Comparison of ENCODE assay signal across 2 cellular contexts in the genomic region with DNA sequence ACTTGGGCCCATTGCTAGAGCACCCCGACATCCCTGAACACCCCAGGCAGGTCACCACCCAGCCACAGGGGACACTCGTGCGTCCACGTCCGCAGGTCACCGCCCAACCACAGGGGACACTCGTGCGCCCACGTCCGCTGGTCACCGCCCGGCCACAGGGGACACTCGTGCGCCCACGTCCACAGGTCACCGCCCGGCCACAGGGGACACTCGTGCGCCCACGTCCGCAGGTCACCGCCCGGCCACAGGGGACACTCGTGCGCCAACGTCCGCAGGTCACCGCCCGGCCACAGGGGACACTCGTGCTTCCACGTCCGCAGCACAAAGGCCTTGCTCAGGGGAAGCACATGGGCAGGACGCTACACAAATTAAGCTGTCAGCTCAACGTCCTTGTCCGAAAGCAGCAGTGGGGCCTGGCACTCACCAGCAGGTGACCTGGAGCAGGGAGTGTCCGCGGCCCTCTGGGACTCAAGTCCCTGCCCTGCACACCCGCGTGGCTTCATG.
TF ChIP-seq lines count a peak whose summit lies in the region.

No MANE protein-coding gene starts in this region.

TF ChIP-seq in HCT116, 20 proteins besides CTCF, POLR2A, EP300 and RAD21:
- no peak for TF ChIP-seq SRF (IDR thresholded peaks at IDR 0.05; ENCODE audit: low read depth)

TF ChIP-seq in K562, 482 proteins besides CTCF, POLR2A, EP300 and RAD21 (continues in another document):
- TF ChIP-seq ZNF347 (CRISPR knock-in tag; IDR thresholded peaks at IDR 0.05; ENCODE audit: low read depth) = no peak
- 0 out of 2 replicates have a peak, but pooled peaks have one; percentile 6 for TF ChIP-seq MEF2A (IDR thresholded peaks at IDR 0.05; ENCODE audit: control insufficient read depth, low read depth, low read length)
- TF ChIP-seq ESRRB (CRISPR knock-in tag; IDR thresholded peaks at IDR 0.05; ENCODE audit: borderline replicate concordance) = no peak
- TF ChIP-seq ZNF76 (CRISPR knock-in tag; IDR thresholded peaks at IDR 0.05; ENCODE audit: borderline replicate concordance) = no peak
- TF ChIP-seq, protein P1, sequence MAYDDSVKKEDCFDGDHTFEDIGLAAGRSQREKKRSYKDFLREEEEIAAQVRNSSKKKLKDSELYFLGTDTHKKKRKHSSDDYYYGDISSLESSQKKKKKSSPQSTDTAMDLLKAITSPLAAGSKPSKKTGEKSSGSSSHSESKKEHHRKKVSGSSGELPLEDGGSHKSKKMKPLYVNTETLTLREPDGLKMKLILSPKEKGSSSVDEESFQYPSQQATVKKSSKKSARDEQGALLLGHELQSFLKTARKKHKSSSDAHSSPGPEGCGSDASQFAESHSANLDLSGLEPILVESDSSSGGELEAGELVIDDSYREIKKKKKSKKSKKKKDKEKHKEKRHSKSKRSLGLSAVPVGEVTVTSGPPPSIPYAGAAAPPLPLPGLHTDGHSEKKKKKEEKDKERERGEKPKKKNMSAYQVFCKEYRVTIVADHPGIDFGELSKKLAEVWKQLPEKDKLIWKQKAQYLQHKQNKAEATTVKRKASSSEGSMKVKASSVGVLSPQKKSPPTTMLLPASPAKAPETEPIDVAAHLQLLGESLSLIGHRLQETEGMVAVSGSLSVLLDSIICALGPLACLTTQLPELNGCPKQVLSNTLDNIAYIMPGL (CRISPR knock-in tag; IDR thresholded peaks at IDR 0.05) = 0 out of 2 replicates have a peak, but pooled peaks have one; percentile 26
- TF ChIP-seq, protein P2, sequence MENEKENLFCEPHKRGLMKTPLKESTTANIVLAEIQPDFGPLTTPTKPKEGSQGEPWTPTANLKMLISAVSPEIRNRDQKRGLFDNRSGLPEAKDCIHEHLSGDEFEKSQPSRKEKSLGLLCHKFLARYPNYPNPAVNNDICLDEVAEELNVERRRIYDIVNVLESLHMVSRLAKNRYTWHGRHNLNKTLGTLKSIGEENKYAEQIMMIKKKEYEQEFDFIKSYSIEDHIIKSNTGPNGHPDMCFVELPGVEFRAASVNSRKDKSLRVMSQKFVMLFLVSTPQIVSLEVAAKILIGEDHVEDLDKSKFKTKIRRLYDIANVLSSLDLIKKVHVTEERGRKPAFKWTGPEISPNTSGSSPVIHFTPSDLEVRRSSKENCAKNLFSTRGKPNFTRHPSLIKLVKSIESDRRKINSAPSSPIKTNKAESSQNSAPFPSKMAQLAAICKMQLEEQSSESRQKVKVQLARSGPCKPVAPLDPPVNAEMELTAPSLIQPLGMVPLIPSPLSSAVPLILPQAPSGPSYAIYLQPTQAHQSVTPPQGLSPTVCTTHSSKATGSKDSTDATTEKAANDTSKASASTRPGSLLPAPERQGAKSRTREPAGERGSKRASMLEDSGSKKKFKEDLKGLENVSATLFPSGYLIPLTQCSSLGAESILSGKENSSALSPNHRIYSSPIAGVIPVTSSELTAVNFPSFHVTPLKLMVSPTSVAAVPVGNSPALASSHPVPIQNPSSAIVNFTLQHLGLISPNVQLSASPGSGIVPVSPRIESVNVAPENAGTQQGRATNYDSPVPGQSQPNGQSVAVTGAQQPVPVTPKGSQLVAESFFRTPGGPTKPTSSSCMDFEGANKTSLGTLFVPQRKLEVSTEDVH (IDR thresholded peaks at IDR 0.05; ENCODE audit: low read depth, partially characterized antibody) = no peak
- TF ChIP-seq ZFX (CRISPR knock-in tag; IDR thresholded peaks at IDR 0.05) = peak; percentile 42
- no peak for TF ChIP-seq ZZZ3 (IDR thresholded peaks at IDR 0.05)
- no peak for TF ChIP-seq CEBPB (tag; IDR thresholded peaks at IDR 0.05)
- TF ChIP-seq SMAD4 (CRISPR knock-in tag; conservative IDR thresholded peaks at IDR 0.05) = no peak
- no peak for TF ChIP-seq PCBP2 (IDR thresholded peaks at IDR 0.05; ENCODE audit: low read depth, low read length, poor library complexity, severe bottlenecking)
- TF ChIP-seq TAF9B (IDR thresholded peaks at IDR 0.05; ENCODE audit: partially characterized antibody) = no peak
- peak; percentile 56 for TF ChIP-seq FIP1L1 (IDR thresholded peaks at IDR 0.05; ENCODE audit: low read depth, low read length, poor library complexity, severe bottlenecking)
- TF ChIP-seq ZNF778 (CRISPR knock-in tag; IDR thresholded peaks at IDR 0.05) = no peak
- TF ChIP-seq ZBTB17 (CRISPR knock-in tag; IDR thresholded peaks at IDR 0.05) = no peak
- peak in 1 of 2 experiments; percentile 24; a peak in 1 of 4 replicates for TF ChIP-seq RCOR1 (IDR thresholded peaks at IDR 0.05; ENCODE audit: borderline replicate concordance in 1 of 2, low read depth in 2 of 2, low read length in 2 of 2)
- TF ChIP-seq, protein P3, sequence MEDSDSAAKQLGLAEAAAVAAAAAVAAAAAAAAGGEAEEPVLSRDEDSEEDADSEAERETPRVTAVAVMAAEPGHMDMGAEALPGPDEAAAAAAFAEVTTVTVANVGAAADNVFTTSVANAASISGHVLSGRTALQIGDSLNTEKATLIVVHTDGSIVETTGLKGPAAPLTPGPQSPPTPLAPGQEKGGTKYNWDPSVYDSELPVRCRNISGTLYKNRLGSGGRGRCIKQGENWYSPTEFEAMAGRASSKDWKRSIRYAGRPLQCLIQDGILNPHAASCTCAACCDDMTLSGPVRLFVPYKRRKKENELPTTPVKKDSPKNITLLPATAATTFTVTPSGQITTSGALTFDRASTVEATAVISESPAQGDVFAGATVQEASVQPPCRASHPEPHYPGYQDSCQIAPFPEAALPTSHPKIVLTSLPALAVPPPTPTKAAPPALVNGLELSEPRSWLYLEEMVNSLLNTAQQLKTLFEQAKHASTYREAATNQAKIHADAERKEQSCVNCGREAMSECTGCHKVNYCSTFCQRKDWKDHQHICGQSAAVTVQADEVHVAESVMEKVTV (CRISPR knock-in tag; IDR thresholded peaks at IDR 0.05) = no peak
- TF ChIP-seq JUN (IDR thresholded peaks at IDR 0.05; ENCODE audit: borderline replicate concordance, low read depth, low read length) = peak; percentile 22; the same call in 1 of the 2 replicates
- TF ChIP-seq JUN (CRISPR knock-in tag; IDR thresholded peaks at IDR 0.05; ENCODE audit: borderline replicate concordance) = no peak
- no peak for TF ChIP-seq ZNF184 (CRISPR knock-in tag; IDR thresholded peaks at IDR 0.05)
- no peak for TF ChIP-seq RBM17 (IDR thresholded peaks at IDR 0.05; ENCODE audit: borderline replicate concordance, low read depth, low read length)
- TF ChIP-seq RBFOX2 (IDR thresholded peaks at IDR 0.05; ENCODE audit: low read depth, low read length) = 0 out of 2 replicates have a peak, but pooled peaks have one; percentile 28
- TF ChIP-seq ZNF41 (CRISPR knock-in tag; conservative IDR thresholded peaks at IDR 0.05) = no peak
- no peak for TF ChIP-seq FOXK1 (CRISPR knock-in tag; IDR thresholded peaks at IDR 0.05; ENCODE audit: borderline replicate concordance)
- TF ChIP-seq NCOA2 (IDR thresholded peaks at IDR 0.05; ENCODE audit: partially characterized antibody in 2 of 2) = no peak
- TF ChIP-seq, protein P4, sequence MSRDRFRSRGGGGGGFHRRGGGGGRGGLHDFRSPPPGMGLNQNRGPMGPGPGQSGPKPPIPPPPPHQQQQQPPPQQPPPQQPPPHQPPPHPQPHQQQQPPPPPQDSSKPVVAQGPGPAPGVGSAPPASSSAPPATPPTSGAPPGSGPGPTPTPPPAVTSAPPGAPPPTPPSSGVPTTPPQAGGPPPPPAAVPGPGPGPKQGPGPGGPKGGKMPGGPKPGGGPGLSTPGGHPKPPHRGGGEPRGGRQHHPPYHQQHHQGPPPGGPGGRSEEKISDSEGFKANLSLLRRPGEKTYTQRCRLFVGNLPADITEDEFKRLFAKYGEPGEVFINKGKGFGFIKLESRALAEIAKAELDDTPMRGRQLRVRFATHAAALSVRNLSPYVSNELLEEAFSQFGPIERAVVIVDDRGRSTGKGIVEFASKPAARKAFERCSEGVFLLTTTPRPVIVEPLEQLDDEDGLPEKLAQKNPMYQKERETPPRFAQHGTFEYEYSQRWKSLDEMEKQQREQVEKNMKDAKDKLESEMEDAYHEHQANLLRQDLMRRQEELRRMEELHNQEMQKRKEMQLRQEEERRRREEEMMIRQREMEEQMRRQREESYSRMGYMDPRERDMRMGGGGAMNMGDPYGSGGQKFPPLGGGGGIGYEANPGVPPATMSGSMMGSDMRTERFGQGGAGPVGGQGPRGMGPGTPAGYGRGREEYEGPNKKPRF (IDR thresholded peaks at IDR 0.05; ENCODE audit: low read depth, low read length) = no peak
- no peak for TF ChIP-seq NFXL1 (CRISPR knock-in tag; IDR thresholded peaks at IDR 0.05)
- TF ChIP-seq, protein P5, sequence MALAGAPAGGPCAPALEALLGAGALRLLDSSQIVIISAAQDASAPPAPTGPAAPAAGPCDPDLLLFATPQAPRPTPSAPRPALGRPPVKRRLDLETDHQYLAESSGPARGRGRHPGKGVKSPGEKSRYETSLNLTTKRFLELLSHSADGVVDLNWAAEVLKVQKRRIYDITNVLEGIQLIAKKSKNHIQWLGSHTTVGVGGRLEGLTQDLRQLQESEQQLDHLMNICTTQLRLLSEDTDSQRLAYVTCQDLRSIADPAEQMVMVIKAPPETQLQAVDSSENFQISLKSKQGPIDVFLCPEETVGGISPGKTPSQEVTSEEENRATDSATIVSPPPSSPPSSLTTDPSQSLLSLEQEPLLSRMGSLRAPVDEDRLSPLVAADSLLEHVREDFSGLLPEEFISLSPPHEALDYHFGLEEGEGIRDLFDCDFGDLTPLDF (CRISPR knock-in tag; IDR thresholded peaks at IDR 0.05) = no peak
- TF ChIP-seq SMARCA4 (IDR thresholded peaks at IDR 0.05) = no peak
- no peak for TF ChIP-seq BCOR (IDR thresholded peaks at IDR 0.05)
- TF ChIP-seq, protein P6, sequence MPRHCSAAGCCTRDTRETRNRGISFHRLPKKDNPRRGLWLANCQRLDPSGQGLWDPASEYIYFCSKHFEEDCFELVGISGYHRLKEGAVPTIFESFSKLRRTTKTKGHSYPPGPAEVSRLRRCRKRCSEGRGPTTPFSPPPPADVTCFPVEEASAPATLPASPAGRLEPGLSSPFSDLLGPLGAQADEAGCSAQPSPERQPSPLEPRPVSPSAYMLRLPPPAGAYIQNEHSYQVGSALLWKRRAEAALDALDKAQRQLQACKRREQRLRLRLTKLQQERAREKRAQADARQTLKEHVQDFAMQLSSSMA (CRISPR knock-in tag; IDR thresholded peaks at IDR 0.05) = no peak
- no peak for TF ChIP-seq SLC30A9 (CRISPR knock-in tag; IDR thresholded peaks at IDR 0.05)
- TF ChIP-seq, protein P7, sequence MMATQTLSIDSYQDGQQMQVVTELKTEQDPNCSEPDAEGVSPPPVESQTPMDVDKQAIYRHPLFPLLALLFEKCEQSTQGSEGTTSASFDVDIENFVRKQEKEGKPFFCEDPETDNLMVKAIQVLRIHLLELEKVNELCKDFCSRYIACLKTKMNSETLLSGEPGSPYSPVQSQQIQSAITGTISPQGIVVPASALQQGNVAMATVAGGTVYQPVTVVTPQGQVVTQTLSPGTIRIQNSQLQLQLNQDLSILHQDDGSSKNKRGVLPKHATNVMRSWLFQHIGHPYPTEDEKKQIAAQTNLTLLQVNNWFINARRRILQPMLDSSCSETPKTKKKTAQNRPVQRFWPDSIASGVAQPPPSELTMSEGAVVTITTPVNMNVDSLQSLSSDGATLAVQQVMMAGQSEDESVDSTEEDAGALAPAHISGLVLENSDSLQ (IDR thresholded peaks at IDR 0.05) = peak; percentile 5; the same call in 1 of the 2 replicates
- 0 out of 4 replicates have a peak, but pooled peaks of 1 of the 2 experiments have one; percentile 41 for TF ChIP-seq TEAD1 (CRISPR knock-in tag; IDR thresholded peaks at IDR 0.05)
- TF ChIP-seq ZNF436 (CRISPR knock-in tag; IDR thresholded peaks at IDR 0.05) = no peak
- TF ChIP-seq FOS (IDR thresholded peaks at IDR 0.05; ENCODE audit: extremely low read depth, insufficient read length) = no peak
- TF ChIP-seq ZNF253 (CRISPR knock-in tag; conservative IDR thresholded peaks at IDR 0.05) = no peak
- 0 out of 4 replicates have a peak, but pooled peaks of 1 of the 2 experiments have one; percentile 69 for TF ChIP-seq FOXA3 (CRISPR knock-in tag; conservative IDR thresholded peaks at IDR 0.05 in 1 of 2, IDR thresholded peaks at IDR 0.05 in 1 of 2)
- TF ChIP-seq TBP (optimal IDR thresholded peaks at IDR 0.05; ENCODE audit: low read depth, low read length) = no peak
- TF ChIP-seq, protein P8, sequence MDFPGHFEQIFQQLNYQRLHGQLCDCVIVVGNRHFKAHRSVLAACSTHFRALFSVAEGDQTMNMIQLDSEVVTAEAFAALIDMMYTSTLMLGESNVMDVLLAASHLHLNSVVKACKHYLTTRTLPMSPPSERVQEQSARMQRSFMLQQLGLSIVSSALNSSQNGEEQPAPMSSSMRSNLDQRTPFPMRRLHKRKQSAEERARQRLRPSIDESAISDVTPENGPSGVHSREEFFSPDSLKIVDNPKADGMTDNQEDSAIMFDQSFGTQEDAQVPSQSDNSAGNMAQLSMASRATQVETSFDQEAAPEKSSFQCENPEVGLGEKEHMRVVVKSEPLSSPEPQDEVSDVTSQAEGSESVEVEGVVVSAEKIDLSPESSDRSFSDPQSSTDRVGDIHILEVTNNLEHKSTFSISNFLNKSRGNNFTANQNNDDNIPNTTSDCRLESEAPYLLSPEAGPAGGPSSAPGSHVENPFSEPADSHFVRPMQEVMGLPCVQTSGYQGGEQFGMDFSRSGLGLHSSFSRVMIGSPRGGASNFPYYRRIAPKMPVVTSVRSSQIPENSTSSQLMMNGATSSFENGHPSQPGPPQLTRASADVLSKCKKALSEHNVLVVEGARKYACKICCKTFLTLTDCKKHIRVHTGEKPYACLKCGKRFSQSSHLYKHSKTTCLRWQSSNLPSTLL (IDR thresholded peaks at IDR 0.05) = no peak
- TF ChIP-seq TCF7 (IDR thresholded peaks at IDR 0.05; ENCODE audit: borderline replicate concordance) = no peak
- peak; percentile 85 for TF ChIP-seq GABPB1 (CRISPR knock-in tag; IDR thresholded peaks at IDR 0.05)
- TF ChIP-seq, protein P9, sequence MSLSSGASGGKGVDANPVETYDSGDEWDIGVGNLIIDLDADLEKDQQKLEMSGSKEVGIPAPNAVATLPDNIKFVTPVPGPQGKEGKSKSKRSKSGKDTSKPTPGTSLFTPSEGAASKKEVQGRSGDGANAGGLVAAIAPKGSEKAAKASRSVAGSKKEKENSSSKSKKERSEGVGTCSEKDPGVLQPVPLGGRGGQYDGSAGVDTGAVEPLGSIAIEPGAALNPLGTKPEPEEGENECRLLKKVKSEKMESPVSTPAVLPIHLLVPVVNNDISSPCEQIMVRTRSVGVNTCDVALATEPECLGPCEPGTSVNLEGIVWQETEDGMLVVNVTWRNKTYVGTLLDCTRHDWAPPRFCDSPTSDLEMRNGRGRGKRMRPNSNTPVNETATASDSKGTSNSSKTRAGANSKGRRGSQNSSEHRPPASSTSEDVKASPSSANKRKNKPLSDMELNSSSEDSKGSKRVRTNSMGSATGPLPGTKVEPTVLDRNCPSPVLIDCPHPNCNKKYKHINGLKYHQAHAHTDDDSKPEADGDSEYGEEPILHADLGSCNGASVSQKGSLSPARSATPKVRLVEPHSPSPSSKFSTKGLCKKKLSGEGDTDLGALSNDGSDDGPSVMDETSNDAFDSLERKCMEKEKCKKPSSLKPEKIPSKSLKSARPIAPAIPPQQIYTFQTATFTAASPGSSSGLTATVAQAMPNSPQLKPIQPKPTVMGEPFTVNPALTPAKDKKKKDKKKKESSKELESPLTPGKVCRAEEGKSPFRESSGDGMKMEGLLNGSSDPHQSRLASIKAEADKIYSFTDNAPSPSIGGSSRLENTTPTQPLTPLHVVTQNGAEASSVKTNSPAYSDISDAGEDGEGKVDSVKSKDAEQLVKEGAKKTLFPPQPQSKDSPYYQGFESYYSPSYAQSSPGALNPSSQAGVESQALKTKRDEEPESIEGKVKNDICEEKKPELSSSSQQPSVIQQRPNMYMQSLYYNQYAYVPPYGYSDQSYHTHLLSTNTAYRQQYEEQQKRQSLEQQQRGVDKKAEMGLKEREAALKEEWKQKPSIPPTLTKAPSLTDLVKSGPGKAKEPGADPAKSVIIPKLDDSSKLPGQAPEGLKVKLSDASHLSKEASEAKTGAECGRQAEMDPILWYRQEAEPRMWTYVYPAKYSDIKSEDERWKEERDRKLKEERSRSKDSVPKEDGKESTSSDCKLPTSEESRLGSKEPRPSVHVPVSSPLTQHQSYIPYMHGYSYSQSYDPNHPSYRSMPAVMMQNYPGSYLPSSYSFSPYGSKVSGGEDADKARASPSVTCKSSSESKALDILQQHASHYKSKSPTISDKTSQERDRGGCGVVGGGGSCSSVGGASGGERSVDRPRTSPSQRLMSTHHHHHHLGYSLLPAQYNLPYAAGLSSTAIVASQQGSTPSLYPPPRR (CRISPR knock-in tag; IDR thresholded peaks at IDR 0.05; ENCODE audit: borderline replicate concordance) = no peak
